7 cellular contexts compared by ENCODE assay signal in the genomic region with DNA sequence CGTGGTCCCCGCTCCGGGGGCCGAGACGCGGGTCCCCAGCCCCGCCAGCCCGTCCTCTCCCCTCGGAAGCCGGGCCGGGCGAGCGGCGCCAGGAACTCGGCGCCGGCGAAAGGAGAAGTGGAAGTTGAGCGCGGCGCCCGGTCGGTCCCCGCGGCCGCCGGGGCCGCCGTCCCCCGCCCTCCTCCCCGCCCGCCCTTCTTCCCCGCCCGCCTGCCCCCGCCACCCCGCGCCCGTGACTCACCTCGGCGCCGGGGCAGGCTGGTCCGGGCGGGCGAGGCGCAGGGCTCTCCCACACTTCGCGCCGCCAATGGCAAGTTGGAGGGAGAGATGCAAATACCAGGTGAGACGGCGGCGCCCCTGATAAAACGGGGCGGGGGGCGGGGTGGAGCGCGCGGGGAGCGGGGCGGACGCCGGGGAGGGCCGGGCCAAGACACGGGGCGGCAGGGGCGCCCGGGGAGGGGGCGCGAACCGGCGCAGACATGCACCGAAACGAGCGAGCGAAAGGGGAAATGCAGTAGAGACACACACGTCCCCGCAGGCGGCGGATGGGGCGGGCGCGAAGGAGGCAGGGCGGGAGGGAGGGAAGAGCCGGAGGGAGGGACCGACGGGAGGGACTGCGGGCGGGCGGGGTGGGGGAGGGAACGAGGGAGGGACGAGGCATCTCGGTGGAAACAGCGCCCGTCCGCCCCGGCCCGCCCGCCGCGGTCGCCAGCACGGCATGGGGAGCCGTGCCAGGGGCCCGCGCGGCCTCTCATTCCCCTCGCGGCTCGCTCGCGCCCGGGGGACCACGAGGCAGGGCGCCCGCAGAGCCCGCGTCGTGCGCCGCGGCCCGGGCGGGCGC. TPM values are rescaled to one million over a fixed set of nuclear protein-coding genes. Genes with fewer than 3 reads are reported as not detected.
DNase-seq lines count a peak whose midpoint lies in the region; ATAC-seq, FAIRE-seq and TF ChIP-seq lines count a peak whose summit lies in the region.

A gene (minus strand): TSS at position 119 of the 841 bp plus-strand sequence. CDS start 29,167 bp downstream, outside the sequence.

- H3K4me3 Mint-ChIP-seq in naive thymus-derived CD8-positive, alpha-beta T cell: peak within 1 kb of the TSS; percentile 81 to 92 (median 90)

- no peak for TF ChIP-seq POLR2A in GM12891 (IDR thresholded peaks at IDR 0.05; ENCODE audit: low read depth, low read length)

- peak; percentile 56 for DNase-seq in GM12891 (ENCODE audit: insufficient read length, low spot score)
- peak; percentile 82 for DNase-seq in NCI-H69 (lab: John Stamatoyannopoulos, UW)
- DNase-seq in activated T-cell treated with anti-CD3 and anti-CD28 coated beads for 1 hour (ENCODE audit: low read depth): peak; percentile 40
- DNase-seq in naive thymus-derived CD8-positive, alpha-beta T cell: peak in 8 of 10 donors; percentile 20 to 73 (median 38)
- DNase-seq in urothelium cell line (ENCODE audit: low spot score): peak; percentile 59

- H3K9me3 Mint-ChIP-seq in naive thymus-derived CD8-positive, alpha-beta T cell: no peaks in the 10 kb centered on the region

- WGBS in esophagus, 2 donors: 1 to 38% methylated on average over 38 to 104 of the region's 123 CpGs

- H3K27ac ChIP-seq in esophagus (ENCODE audit: low read depth in 2 of 2, low read length in 1 of 2): peak within 1 kb of the TSS; percentile 88 to 93

- peak; percentile 71 for FAIRE-seq in GM12891 (lab: Jason Lieb, UNC)
- no peak for FAIRE-seq in urothelium cell line (lab: Jason Lieb, UNC)

- H3K36me3 Mint-ChIP-seq in naive thymus-derived CD8-positive, alpha-beta T cell: peaks cover 0 to 5% (median 0%) of the 10 kb centered on the region in 3 donors

- H3K4me3 ChIP-seq in esophagus (ENCODE audit: low read depth in 1 of 2, low read length in 2 of 2): peak within 1 kb of the TSS; percentile 50 to 71

- POLR2A ChIA-PET in naive thymus-derived CD8-positive, alpha-beta T cell (lab: Charles Lee): interaction anchor here (0.8 to 3.2 kb wide), 8 partner anchors 9 to 30 kb away, joined by 3 to 33 read pairs (median 4); no protein-coding TSS in a partner anchor

- H3K4me1 Mint-ChIP-seq in naive thymus-derived CD8-positive, alpha-beta T cell: peaks cover 6 to 42% (median 32%) of the 10 kb centered on the region in 4 donors

- H3K27me3 Mint-ChIP-seq in naive thymus-derived CD8-positive, alpha-beta T cell: no peaks in the 10 kb centered on the region

- H3K27me3 ChIP-seq in esophagus (ENCODE audit: control insufficient read depth in 1 of 2, insufficient read depth in 2 of 2, low read length in 2 of 2): no peaks in the 10 kb centered on the region

- ATAC-seq in HG02571 (IDR thresholded peaks at IDR 0.05; ENCODE audit: unreplicated experiment): peak; percentile 35
- ATAC-seq in naive thymus-derived CD8-positive, alpha-beta T cell: peak; percentile 62 to 77

- no peaks in the 10 kb centered on the region for H3K9me3 ChIP-seq in esophagus (ENCODE audit: control insufficient read depth in 2 of 2, insufficient read depth in 1 of 2, low read depth in 1 of 2, low read length in 1 of 2)

- no peaks in the 10 kb centered on the region for H3K36me3 ChIP-seq in esophagus (ENCODE audit: control insufficient read depth in 2 of 2, insufficient read depth in 2 of 2, low read length in 1 of 2)

- peaks cover 0 to 5% of the 10 kb centered on the region in 2 donors for H3K4me1 ChIP-seq in esophagus (ENCODE audit: control insufficient read depth in 2 of 2, insufficient read depth in 2 of 2, low read length in 1 of 2)

- H3K27ac Mint-ChIP-seq in naive thymus-derived CD8-positive, alpha-beta T cell: peak within 1 kb of the TSS in 9 of 10 donors; percentile 37 to 93 (median 86)

TF ChIP-seq in GM12891, 5 proteins besides CTCF, POLR2A, EP300 and RAD21:
- TF ChIP-seq TAF1 (IDR thresholded peaks at IDR 0.05; ENCODE audit: low read depth, low read length) (no peak), SPI1 (IDR thresholded peaks at IDR 0.05; ENCODE audit: low read depth, low read length) (peak; percentile 70)

RNA-seq across cellular contexts. Expression of the gene that starts here (rescaled TPM):
- polyA plus RNA-seq in GM12891 (2012; ENCODE audit: low read depth, missing spikeins): 17.1 TPM
- polyA plus RNA-seq in esophagus: 1 to 10 TPM; 3.7 to 6.7 TPM
- total RNA-seq in naive thymus-derived CD8-positive, alpha-beta T cell: 10 to 100 TPM; 17.9 to 18.2 TPM
- polyA plus RNA-seq in naive thymus-derived CD8-positive, alpha-beta T cell: 10 to 100 TPM in 1 of 3 donors, 1 to 10 TPM in 2; 7.7 to 10.9 (median 9.2) TPM

Comparison
In these comparisons a context has a peak if more than half of its experiments do, and no peak if none do; other contexts are left out.
1. Peak in every context shown above with its lines: DNase-seq, ATAC-seq, H3K4me3 ChIP-seq and H3K27ac ChIP-seq.